Comparison of ENCODE assay signal across 12 cellular contexts in genomic region chr18:46754661-46755292, GRCh38. TPM values are rescaled to one million over a fixed set of nuclear protein-coding genes. Genes with fewer than 3 reads are reported as not detected.
A peak's percentile ranks its signal among the peaks of the same experiment; 100 is the strongest.
DNase-seq lines count a peak whose midpoint lies in the region; ATAC-seq and TF ChIP-seq lines count a peak whose summit lies in the region.
"Had no signal": no experiment of that assay in that cellular context is flagged by ENCODE, and none has a peak within 500 bp of the region (broad histone marks: within the 10 kb centered on the region; RNA-seq: fewer than 3 reads in every experiment).

No MANE protein-coding gene starts in this region.

- ATAC-seq in HG02852 (IDR thresholded peaks at IDR 0.05; ENCODE audit: unreplicated experiment), result no peak
- ATAC-seq: activated naive CD8-positive, alpha-beta T cell treated with anti-CD3 and anti-CD28 coated beads, Interleukin-2, amount 50 U/mL, for 24 hours had no signal

- DNase-seq in NCI-H1417 (lab: John Stamatoyannopoulos, UW) (peak in 2 of 3 experiments; percentile 52 to 58), NCI-H1417 treated with DMSO at 0.1 percent for 48 hours (lab: John Stamatoyannopoulos, UW) (no peak), NCI-H748 (lab: John Stamatoyannopoulos, UW; ENCODE audit: unreplicated experiment) (peak; percentile 82), epithelial cell of proximal tubule (ENCODE audit: low read depth) (no peak), retinal pigment epithelial cell (ENCODE audit: low read depth) (no peak), DMS79 (lab: John Stamatoyannopoulos, UW) (no peak), AML-193 (lab: John Stamatoyannopoulos, UW) (no peak)
- DNase-seq: activated naive CD8-positive, alpha-beta T cell treated with anti-CD3 and anti-CD28 coated beads, Interleukin-2, amount 50 U/mL, for 24 hours; naive B cell; stimulated activated naive B cell treated with anti-CD40 and anti-IgM and Interleukin-4, amounts not matched to agents 10 μg/mL and 1 μg/mL and 100 μg/mL, for 72 hours had no signal

- H3K4me3 ChIP-seq in epithelial cell of proximal tubule (ENCODE audit: low read depth, low read length) (no peak overlapping the region), retinal pigment epithelial cell (ENCODE audit: low read length) (no peak overlapping the region)

- TF ChIP-seq CTCF in epithelial cell of proximal tubule (conservative IDR thresholded peaks at IDR 0.05; ENCODE audit: low read depth, low read length) (peak; percentile 38), retinal pigment epithelial cell (conservative IDR thresholded peaks at IDR 0.05; ENCODE audit: low read depth, low read length) (peak; percentile 30)

RNA-seq across cellular contexts. Expression of gene ST8SIA5, which starts 2.1 kb away (rescaled TPM):
- not detected in 2 replicates for total RNA-seq in epithelial cell of proximal tubule
- total RNA-seq: activated CD8-positive, alpha-beta memory T cell treated with anti-CD3 and anti-CD28 coated beads for 36 hours had no signal

Comparison
In these comparisons a context has a peak if more than half of its experiments do, and no peak if none do; other contexts are left out.
1. DNase-seq: peak in NCI-H1417 (2 of 3) and NCI-H748 (single experiment); none in NCI-H1417 treated with DMSO at 0.1 percent for 48 hours (single experiment), epithelial cell of proximal tubule (single experiment), retinal pigment epithelial cell (single experiment), DMS79 (single experiment) and AML-193 (0 of 2).